ENCODE assay signal across 29 cellular contexts in genomic region chr12:113923251-113923650, GRCh38.
"Had no signal": no experiment of that assay in that cellular context is flagged by ENCODE, and none has a peak within 500 bp of the region (broad histone marks: within the 10 kb centered on the region; RNA-seq: fewer than 3 reads in every experiment).

No MANE protein-coding gene starts in this region.

- H3K4me1 ChIP-seq: neural progenitor cell, pancreas, psoas muscle, right lobe of liver, sigmoid colon, suprapubic skin, testis, tibial artery, transverse colon, upper lobe of right lung, uterus had no signal

- H3K9ac ChIP-seq: neural progenitor cell had no signal

- H3K4me1 Mint-ChIP-seq: nephron; stimulated activated memory B cell treated with anti-CD40 and anti-IgM and Interleukin-4, amounts not matched to agents 10 μg/mL and 1 μg/mL and 100 μg/mL, for 72 hours had no signal

- H3K4me3 Mint-ChIP-seq: naive thymus-derived CD4-positive, alpha-beta T cell; natural killer cell; nephron; neural progenitor cell; stimulated activated memory B cell treated with anti-CD40 and anti-IgM and Interleukin-4, amounts not matched to agents 10 μg/mL and 1 μg/mL and 100 μg/mL, for 72 hours; stimulated activated naive CD8-positive, alpha-beta T cell treated with anti-CD3 and anti-CD28 coated beads, Interleukin-15, amount 100 ng/mL, for 72 hours; type B pancreatic cell had no signal

- H3K27me3 Mint-ChIP-seq: naive thymus-derived CD4-positive, alpha-beta T cell; stimulated activated memory B cell treated with anti-CD40 and anti-IgM and Interleukin-4, amounts not matched to agents 10 μg/mL and 1 μg/mL and 100 μg/mL, for 72 hours; stimulated activated naive CD8-positive, alpha-beta T cell treated with anti-CD3 and anti-CD28 coated beads, Interleukin-15, amount 100 ng/mL, for 72 hours; type B pancreatic cell had no signal

- H3K36me3 ChIP-seq: neural progenitor cell, uterus had no signal

- H2AFZ ChIP-seq: neural progenitor cell had no signal

- H3K9me3 Mint-ChIP-seq: natural killer cell; nephron; neural progenitor cell; stimulated activated memory B cell treated with anti-CD40 and anti-IgM and Interleukin-4, amounts not matched to agents 10 μg/mL and 1 μg/mL and 100 μg/mL, for 72 hours; stimulated activated naive CD8-positive, alpha-beta T cell treated with anti-CD3 and anti-CD28 coated beads, Interleukin-15, amount 100 ng/mL, for 72 hours; type B pancreatic cell had no signal

- H3K4me2 ChIP-seq: neural progenitor cell had no signal

- DNase-seq: naive thymus-derived CD4-positive, alpha-beta T cell; natural killer cell; nucleus accumbens; pancreas; psoas muscle; right cardiac atrium; right lobe of liver; sigmoid colon; small intestine; stimulated activated CD4-positive, alpha-beta T cell treated with anti-CD3 and anti-CD28 coated beads, Interleukin-12 subunit alpha, Interleukin-12 subunit beta, amount 100 ng/mL, for 4 hours; stimulated activated CD4-positive, alpha-beta T cell treated with anti-CD3 and anti-CD28 coated beads, Interleukin-1b, Interleukin-23, amount 100 ng/mL, for 48 hours; stimulated activated CD4-positive, alpha-beta T cell treated with anti-CD3 and anti-CD28 coated beads, Interleukin-4, amount 100 ng/mL, for 1 hour; stimulated activated CD4-positive, alpha-beta T cell treated with anti-CD3 and anti-CD28 coated beads, Interleukin-4, amount 100 ng/mL, for 4 hours; stimulated activated CD8-positive, alpha-beta memory T cell treated with anti-CD3 and anti-CD28 coated beads, Interleukin-4, amount 100 ng/mL, for 48 hours; stimulated activated naive CD4-positive, alpha-beta T cell; stimulated activated naive CD8-positive, alpha-beta T cell treated with anti-CD3 and anti-CD28 coated beads, Interleukin-15, amount 100 ng/mL, for 72 hours; stimulated activated naive CD8-positive, alpha-beta T cell treated with anti-CD3 and anti-CD28 coated beads, Interleukin-15, Interleukin-2, amounts not matched to agents 100 U/mL and 50 U/mL, for 24 hours; substantia nigra; testis; tibial artery; transverse colon; upper lobe of right lung; uterus had no signal

- FAIRE-seq: pancreas, small intestine had no signal

- H3K9me3 ChIP-seq: neutrophil, pancreas, psoas muscle, right lobe of liver, sigmoid colon, suprapubic skin, testis, tibial artery, transverse colon, upper lobe of right lung, uterus had no signal

- H3K4me3 ChIP-seq: neural progenitor cell, pancreas, psoas muscle, right lobe of liver, sigmoid colon, suprapubic skin, testis, tibial artery, transverse colon, upper lobe of right lung, uterus had no signal

- H3K27ac ChIP-seq: neural progenitor cell, neutrophil, pancreas, psoas muscle, right lobe of liver, sigmoid colon, suprapubic skin, testis, tibial artery, transverse colon, upper lobe of right lung, uterus had no signal

- H3K27ac Mint-ChIP-seq: naive thymus-derived CD4-positive, alpha-beta T cell; natural killer cell; nephron; neural progenitor cell; stimulated activated memory B cell treated with anti-CD40 and anti-IgM and Interleukin-4, amounts not matched to agents 10 μg/mL and 1 μg/mL and 100 μg/mL, for 72 hours; type B pancreatic cell had no signal

- H3K27me3 ChIP-seq: neural progenitor cell, neutrophil, pancreas, right lobe of liver, sigmoid colon, suprapubic skin, testis, tibial artery, transverse colon, upper lobe of right lung, uterus had no signal
